Comparison of ENCODE assay signal across 8 cellular contexts in genomic region chr20:3174442-3175263, GRCh38. TPM values are rescaled to one million over a fixed set of nuclear protein-coding genes. Genes with fewer than 3 reads are reported as not detected.
DNase-seq lines count a peak whose midpoint lies in the region; ATAC-seq, FAIRE-seq and TF ChIP-seq lines count a peak whose summit lies in the region.

No MANE protein-coding gene starts in this region.

- TF ChIP-seq EP300 in GM12878 (IDR thresholded peaks at IDR 0.05; ENCODE audit: borderline replicate concordance in 1 of 2, control insufficient read depth in 1 of 2, low read depth in 2 of 2, low read length in 2 of 2): no peak

- CTCF ChIA-PET in AG04450 (lab: Charles Lee) (no interaction called here), GM12878 (lab: Yijun Ruan, JAX) (no interaction called here)

- peaks cover 3% of the 10 kb centered on the region; the same call in 1 of the 2 replicates for H3K9me3 ChIP-seq in AG04450 (ENCODE audit: control insufficient read depth, insufficient read depth, low read length)
- H3K9me3 ChIP-seq in HUES48 (ENCODE audit: control insufficient read depth, insufficient read depth, low read length): no peaks in the 10 kb centered on the region
- H3K9me3 ChIP-seq in GM12878 (replicated peaks; ENCODE audit: control insufficient read depth, insufficient read depth, low read length): no peaks in the 10 kb centered on the region
- no peaks in the 10 kb centered on the region for H3K9me3 ChIP-seq in lower lobe of right lung
- H3K9me3 ChIP-seq in uterus: no peaks in the 10 kb centered on the region

- H3K4me3 ChIP-seq in AG04450 (ENCODE audit: low read depth, low read length) (peak overlapping the region; percentile 76), HUES48 (ENCODE audit: low read depth, low read length) (peak overlapping the region; percentile 94), GM12878 (no peak overlapping the region; the same call in 1 of the 2 replicates), lower lobe of right lung (peak overlapping the region; percentile 92), uterus (peak overlapping the region; percentile 65 to 83)

- H3K36me3 ChIP-seq in HUES48 (ENCODE audit: control insufficient read depth, insufficient read depth, low read length): no peaks in the 10 kb centered on the region
- no peaks in the 10 kb centered on the region for H3K36me3 ChIP-seq in GM12878 (ENCODE audit: control insufficient read depth in 2 of 2, insufficient read depth in 2 of 2, low read length in 1 of 2)
- no peaks in the 10 kb centered on the region for H3K36me3 ChIP-seq in lower lobe of right lung
- no peaks in the 10 kb centered on the region for H3K36me3 ChIP-seq in uterus

- no peak for ATAC-seq in GM12878
- ATAC-seq in lower lobe of right lung: no peak

- DNase-seq in AG04450 (ENCODE audit: low read depth, low spot score) (no peak), GM12878 (ENCODE audit: low read depth, low spot score) (no peak), lower lobe of right lung (no peak), uterus (no peak), AG08396 (ENCODE audit: low spot score) (no peak), DMS 273 (lab: John Stamatoyannopoulos, UW; ENCODE audit: unreplicated experiment) (no peak), HuH-7.5 (ENCODE audit: low spot score) (no peak)

- peak overlapping the region; percentile 90; the same call in 1 of the 2 replicates for H2AFZ ChIP-seq in GM12878 (ENCODE audit: control insufficient read depth, low read depth, low read length)

- no peak for TF ChIP-seq CTCF in AG04450 (IDR thresholded peaks at IDR 0.05; ENCODE audit: low read depth, low read length)
- TF ChIP-seq CTCF in GM12878 (IDR thresholded peaks at IDR 0.05 in 2 of 3, conservative IDR thresholded peaks at IDR 0.05 in 1 of 3; ENCODE audit: control insufficient read depth in 2 of 3, extremely low read depth in 1 of 3, insufficient read depth in 1 of 3, low read depth in 3 of 3, low read length in 3 of 3): no peak
- no peak for TF ChIP-seq CTCF in lower lobe of right lung (IDR thresholded peaks at IDR 0.05)
- no peak for TF ChIP-seq CTCF in uterus (IDR thresholded peaks at IDR 0.05)

- SMC1A ChIA-PET in GM12878 (lab: Charles Lee; ENCODE audit: uncharacterized antibody, unreplicated experiment): no interaction called here

- FAIRE-seq in GM12878 (lab: Jason Lieb, UNC): no peak

- H3K4me2 ChIP-seq in GM12878 (ENCODE audit: control insufficient read depth, insufficient read depth): peak overlapping the region; percentile 97

- RAD21 ChIA-PET in GM12878 (lab: Charles Lee; ENCODE audit: unreplicated experiment): no interaction called here

- in situ Hi-C loops in GM12878 (cut with MboI): no loop called here

- TF ChIP-seq RAD21 in GM12878 (IDR thresholded peaks at IDR 0.05; ENCODE audit: insufficient read depth, low read depth, low read length): no peak

- H3K9ac ChIP-seq in HUES48 (ENCODE audit: low read depth, low read length) (peak overlapping the region; percentile 76), GM12878 (ENCODE audit: control insufficient read depth, insufficient read depth, low read length) (no peak overlapping the region)

- no peaks in the 10 kb centered on the region for H3K79me2 ChIP-seq in GM12878 (ENCODE audit: control insufficient read depth, insufficient read depth, low read length)

- BruUV-seq in GM12878 (replicated peaks; lab: Mats Ljungman, UMichigan): TSS peak; percentile 38

- H3K27me3 ChIP-seq in AG04450 (ENCODE audit: control insufficient read depth, insufficient read depth, low read length) (peaks cover 23% of the 10 kb centered on the region), HUES48 (ENCODE audit: control insufficient read depth, insufficient read depth, low read length) (no peaks in the 10 kb centered on the region; the same call in 1 of the 2 replicates), GM12878 (replicated peaks in 1 of 2; ENCODE audit: control insufficient read depth in 2 of 2, insufficient read depth in 2 of 2, low read length in 1 of 2) (peaks cover 4% of the 10 kb centered on the region in 2 experiments; a peak in 3 of 4 replicates), lower lobe of right lung (ENCODE audit: low read depth) (no peaks in the 10 kb centered on the region), uterus (no peaks in the 10 kb centered on the region)

- POLR2A ChIA-PET in AG04450 (lab: Yijun Ruan, JAX) (interaction anchor here (0.7 kb wide), 1 partner anchor 12 kb away, joined by 3 read pairs; no protein-coding TSS in a partner anchor), GM12878 (lab: Charles Lee) (no interaction called here)

- TF ChIP-seq POLR2A in GM12878 (IDR thresholded peaks at IDR 0.05; ENCODE audit: low read depth, low read length) (no peak), uterus (IDR thresholded peaks at IDR 0.05) (no peak)

- WGBS in GM12878 (ENCODE audit: insufficient coverage, insufficient replicate concordance, low lambda C conversion rate, missing lambda C conversion rate): 27% methylated on average over 13 of the region's 13 CpGs

- intact Hi-C loops in GM12878 (cut with micrococcal nuclease; ENCODE audit: unreplicated experiment): no loop called here
- intact Hi-C loops in lower lobe of right lung (cut with DNase I): no loop called here
- intact Hi-C loops in uterus (cut with DNase I; ENCODE audit: low total_unique reads): no loop called here

- no peaks in the 10 kb centered on the region for H4K20me1 ChIP-seq in GM12878 (ENCODE audit: control insufficient read depth, insufficient read depth)

- H3K27ac ChIP-seq in AG04450 (ENCODE audit: low read depth, low read length) (no peak overlapping the region), HUES48 (ENCODE audit: low read depth, low read length) (peak overlapping the region; percentile 93), GM12878 (ENCODE audit: control insufficient read depth, insufficient read depth) (no peak overlapping the region), lower lobe of right lung (peak overlapping the region; percentile 84), uterus (peak overlapping the region; percentile 58 to 87)

- peaks cover 28% of the 10 kb centered on the region for H3K4me1 ChIP-seq in HUES48 (ENCODE audit: control insufficient read depth, insufficient read depth, low read length)
- H3K4me1 ChIP-seq in GM12878 (ENCODE audit: control insufficient read depth, insufficient read depth, low read length): peaks cover 2% of the 10 kb centered on the region; the same call in 1 of the 2 replicates
- peaks cover 19% of the 10 kb centered on the region for H3K4me1 ChIP-seq in lower lobe of right lung
- H3K4me1 ChIP-seq in uterus: no peaks in the 10 kb centered on the region

RNA-seq across cellular contexts. Expression of gene LZTS3, which starts 1.3 kb away (rescaled TPM):
- 2.0 and 3.1 TPM in 2 replicates for polyA plus RNA-seq in AG04450 (2011; rRNA removed)
- 2.5 and 2.9 TPM in 2 replicates for polyA minus RNA-seq in AG04450 (2011; rRNA and poly(A)+ RNA removed)
- 4.6 and 5.1 TPM in 2 replicates for total RNA-seq in GM12878 (2013; cell fraction: nucleolus; rRNA removed)
- 0.33 and 0.56 TPM in 2 replicates for total RNA-seq in GM12878 (2014; rRNA removed)
- total RNA-seq in GM12878 (2014; rRNA removed; fragmentation: Illumina TruSeq; extraction: Trizol): 0.18 TPM in 2 replicates
- 0.44 and 0.48 TPM in 2 replicates for total RNA-seq in GM12878 (2021)
- polyA plus RNA-seq in GM12878 (2011; ENCODE audit: low read depth): 0.68 TPM
- polyA plus RNA-seq in GM12878 (2011; rRNA removed): 0.37 and 0.64 TPM in 2 replicates
- polyA plus RNA-seq in GM12878 (2011; cell fraction: cytosol; rRNA removed): 0.90 and 0.95 TPM in 2 replicates
- 3.2 and 3.5 TPM in 2 replicates for polyA plus RNA-seq in GM12878 (2011; cell fraction: nucleus; rRNA removed)
- polyA plus RNA-seq in GM12878 (2012): 1.4 and 1.7 TPM in 2 replicates
- polyA plus RNA-seq in GM12878 (2014; fragmentation: Illumina TruSeq; extraction: Trizol): 0.08 and 0.26 TPM in 2 replicates
- under 1 TPM; 0.03 to 0.04 TPM for polyA plus RNA-seq in GM12878 (2014; fragmentation: Nextera tagmentation; extraction: Ambion mirVana)
- polyA plus RNA-seq in GM12878 (2014; rRNA removed): 0.48 and 0.90 TPM in 2 replicates
- polyA plus RNA-seq in GM12878 (2016; fragmentation: Nextera tagmentation; extraction: Ambion mirVana): under 1 TPM; 0.08 to 0.11 TPM
- polyA minus RNA-seq in GM12878 (2011; rRNA and poly(A)+ RNA removed): 0.51 and 1.3 TPM in 2 replicates
- polyA minus RNA-seq in GM12878 (2011; cell fraction: cytosol; rRNA and poly(A)+ RNA removed): not detected in 2 replicates
- polyA minus RNA-seq in GM12878 (2011; cell fraction: nucleus; rRNA and poly(A)+ RNA removed): 0.36 and 0.67 TPM in 2 replicates
- 18.5 TPM for total RNA-seq in lower lobe of right lung
- total RNA-seq in uterus: 10 to 100 TPM in 2 of 4 donors, 1 to 10 TPM in 2; 3.6 to 13.1 (median 8.2) TPM

RNA-seq across cellular contexts. Expression of gene FASTKD5, which starts 15.0 kb away (rescaled TPM):
- polyA plus RNA-seq in AG04450 (2011; rRNA removed) (16.2 and 20.0 TPM in 2 replicates), GM12878 (2011; rRNA removed) (33.7 and 34.7 TPM in 2 replicates), GM12878 (2014; fragmentation: Illumina TruSeq; extraction: Trizol) (30.0 and 31.4 TPM in 2 replicates), GM12878 (2014; fragmentation: Nextera tagmentation; extraction: Ambion mirVana) (10 to 100 TPM; 23.3 to 38.5 TPM), GM12878 (2014; rRNA removed) (24.0 and 28.0 TPM in 2 replicates), GM12878 (2016; fragmentation: Nextera tagmentation; extraction: Ambion mirVana) (10 to 100 TPM; 39.0 to 41.0 TPM)
- 18.2 and 23.7 TPM in 2 replicates for polyA minus RNA-seq in AG04450 (2011; rRNA and poly(A)+ RNA removed)
- total RNA-seq in GM12878 (2013; cell fraction: nucleolus; rRNA removed): 28.4 and 29.8 TPM in 2 replicates
- total RNA-seq in GM12878 (2014; rRNA removed) (29.8 and 30.4 TPM in 2 replicates), GM12878 (2014; rRNA removed; fragmentation: Illumina TruSeq; extraction: Trizol) (27.0 and 30.0 TPM in 2 replicates), GM12878 (2021) (23.7 and 25.5 TPM in 2 replicates), lower lobe of right lung (16.4 TPM), uterus (10 to 100 TPM; 12.3 to 17.2 (median 12.7) TPM)
- 17.5 TPM for polyA plus RNA-seq in GM12878 (2011; ENCODE audit: low read depth)
- polyA plus RNA-seq in GM12878 (2011; cell fraction: cytosol; rRNA removed): 19.8 and 23.6 TPM in 2 replicates
- polyA plus RNA-seq in GM12878 (2011; cell fraction: nucleus; rRNA removed): 21.2 and 22.2 TPM in 2 replicates
- polyA plus RNA-seq in GM12878 (2012): 15.4 and 16.5 TPM in 2 replicates
- 32.0 and 33.2 TPM in 2 replicates for polyA minus RNA-seq in GM12878 (2011; rRNA and poly(A)+ RNA removed)
- 9.6 and 13.2 TPM in 2 replicates for polyA minus RNA-seq in GM12878 (2011; cell fraction: cytosol; rRNA and poly(A)+ RNA removed)
- polyA minus RNA-seq in GM12878 (2011; cell fraction: nucleus; rRNA and poly(A)+ RNA removed): 10.4 and 14.2 TPM in 2 replicates

RNA-seq across cellular contexts. Expression of gene UBOX5, which starts 15.0 kb away (rescaled TPM):
- polyA plus RNA-seq in AG04450 (2011; rRNA removed) (3.1 and 3.7 TPM in 2 replicates), GM12878 (2011; rRNA removed) (1.5 and 1.7 TPM in 2 replicates), GM12878 (2014; fragmentation: Illumina TruSeq; extraction: Trizol) (1.8 and 2.7 TPM in 2 replicates), GM12878 (2014; fragmentation: Nextera tagmentation; extraction: Ambion mirVana) (under 1 TPM; 0.37 to 0.47 TPM), GM12878 (2014; rRNA removed) (2.6 and 2.8 TPM in 2 replicates), GM12878 (2016; fragmentation: Nextera tagmentation; extraction: Ambion mirVana) (1 to 10 TPM; 4.2 to 4.8 TPM)
- polyA minus RNA-seq in AG04450 (2011; rRNA and poly(A)+ RNA removed): 4.7 and 6.4 TPM in 2 replicates
- 4.8 and 5.0 TPM in 2 replicates for total RNA-seq in GM12878 (2013; cell fraction: nucleolus; rRNA removed)
- total RNA-seq in GM12878 (2014; rRNA removed) (3.9 and 4.0 TPM in 2 replicates), GM12878 (2014; rRNA removed; fragmentation: Illumina TruSeq; extraction: Trizol) (1.9 and 2.0 TPM in 2 replicates), GM12878 (2021) (4.4 and 5.5 TPM in 2 replicates), lower lobe of right lung (5.8 TPM), uterus (10 to 100 TPM in 2 of 4 donors, 1 to 10 TPM in 2; 2.6 to 14.1 (median 8.5) TPM)
- polyA plus RNA-seq in GM12878 (2011; ENCODE audit: low read depth): 1.8 TPM
- polyA plus RNA-seq in GM12878 (2011; cell fraction: cytosol; rRNA removed): 2.2 and 2.4 TPM in 2 replicates
- 2.1 and 2.3 TPM in 2 replicates for polyA plus RNA-seq in GM12878 (2011; cell fraction: nucleus; rRNA removed)
- 3.0 and 4.2 TPM in 2 replicates for polyA plus RNA-seq in GM12878 (2012)
- 2.8 and 3.3 TPM in 2 replicates for polyA minus RNA-seq in GM12878 (2011; rRNA and poly(A)+ RNA removed)
- 1.1 and 1.9 TPM in 2 replicates for polyA minus RNA-seq in GM12878 (2011; cell fraction: cytosol; rRNA and poly(A)+ RNA removed)
- 0.97 and 1.4 TPM in 2 replicates for polyA minus RNA-seq in GM12878 (2011; cell fraction: nucleus; rRNA and poly(A)+ RNA removed)

RNA-seq across cellular contexts. Expression of gene DDRGK1, which starts 29.8 kb away (rescaled TPM):
- polyA plus RNA-seq in AG04450 (2011; rRNA removed) (22.8 and 24.7 TPM in 2 replicates), GM12878 (2011; rRNA removed) (27.8 and 40.7 TPM in 2 replicates), GM12878 (2014; fragmentation: Illumina TruSeq; extraction: Trizol) (9.5 and 21.0 TPM in 2 replicates), GM12878 (2014; fragmentation: Nextera tagmentation; extraction: Ambion mirVana) (1 to 10 TPM; 4.0 to 8.9 TPM), GM12878 (2014; rRNA removed) (40.8 and 45.0 TPM in 2 replicates), GM12878 (2016; fragmentation: Nextera tagmentation; extraction: Ambion mirVana) (10 to 100 TPM; 42.0 to 49.5 TPM)
- 13.5 and 14.5 TPM in 2 replicates for polyA minus RNA-seq in AG04450 (2011; rRNA and poly(A)+ RNA removed)
- total RNA-seq in GM12878 (2013; cell fraction: nucleolus; rRNA removed): 81.6 and 86.8 TPM in 2 replicates
- total RNA-seq in GM12878 (2014; rRNA removed) (38.7 and 41.1 TPM in 2 replicates), GM12878 (2014; rRNA removed; fragmentation: Illumina TruSeq; extraction: Trizol) (28.3 and 31.2 TPM in 2 replicates), GM12878 (2021) (40.2 and 55.2 TPM in 2 replicates), lower lobe of right lung (89.8 TPM), uterus (10 to 100 TPM; 37.7 to 74.9 (median 40.1) TPM)
- polyA plus RNA-seq in GM12878 (2011; ENCODE audit: low read depth): 25.0 TPM
- 40.9 and 41.6 TPM in 2 replicates for polyA plus RNA-seq in GM12878 (2011; cell fraction: cytosol; rRNA removed)
- 77.0 and 80.1 TPM in 2 replicates for polyA plus RNA-seq in GM12878 (2011; cell fraction: nucleus; rRNA removed)
- 34.0 and 39.2 TPM in 2 replicates for polyA plus RNA-seq in GM12878 (2012)
- polyA minus RNA-seq in GM12878 (2011; rRNA and poly(A)+ RNA removed): 14.2 and 17.7 TPM in 2 replicates
- 10.0 and 19.3 TPM in 2 replicates for polyA minus RNA-seq in GM12878 (2011; cell fraction: cytosol; rRNA and poly(A)+ RNA removed)
- 10.9 and 14.4 TPM in 2 replicates for polyA minus RNA-seq in GM12878 (2011; cell fraction: nucleus; rRNA and poly(A)+ RNA removed)

RNA-seq across cellular contexts. Expression of gene ITPA, which starts 34.6 kb away (rescaled TPM):
- 25.2 and 29.8 TPM in 2 replicates for polyA plus RNA-seq in AG04450 (2011; rRNA removed)
- 8.0 and 12.4 TPM in 2 replicates for polyA minus RNA-seq in AG04450 (2011; rRNA and poly(A)+ RNA removed)
- 19.1 and 22.1 TPM in 2 replicates for total RNA-seq in GM12878 (2013; cell fraction: nucleolus; rRNA removed)
- total RNA-seq in GM12878 (2014; rRNA removed): 79.8 and 91.8 TPM in 2 replicates
- 46.5 and 48.4 TPM in 2 replicates for total RNA-seq in GM12878 (2014; rRNA removed; fragmentation: Illumina TruSeq; extraction: Trizol)
- total RNA-seq in GM12878 (2021): 78.7 and 86.1 TPM in 2 replicates
- 25.0 TPM for polyA plus RNA-seq in GM12878 (2011; ENCODE audit: low read depth)
- 29.1 and 38.5 TPM in 2 replicates for polyA plus RNA-seq in GM12878 (2011; rRNA removed)
- 54.5 and 77.0 TPM in 2 replicates for polyA plus RNA-seq in GM12878 (2011; cell fraction: cytosol; rRNA removed)
- polyA plus RNA-seq in GM12878 (2011; cell fraction: nucleus; rRNA removed): 44.6 and 49.7 TPM in 2 replicates
- 43.1 and 47.7 TPM in 2 replicates for polyA plus RNA-seq in GM12878 (2012)
- 30.8 and 44.4 TPM in 2 replicates for polyA plus RNA-seq in GM12878 (2014; fragmentation: Illumina TruSeq; extraction: Trizol)
- polyA plus RNA-seq in GM12878 (2014; fragmentation: Nextera tagmentation; extraction: Ambion mirVana): 10 to 100 TPM in 1 of 2 experiments, 1 to 10 TPM in 1; 5.5 to 30.2 TPM
- polyA plus RNA-seq in GM12878 (2014; rRNA removed): 91.2 and 103 TPM in 2 replicates
- polyA plus RNA-seq in GM12878 (2016; fragmentation: Nextera tagmentation; extraction: Ambion mirVana): 100 to 1,000 TPM; 112 to 124 TPM
- 8.0 and 22.7 TPM in 2 replicates for polyA minus RNA-seq in GM12878 (2011; rRNA and poly(A)+ RNA removed)
- polyA minus RNA-seq in GM12878 (2011; cell fraction: cytosol; rRNA and poly(A)+ RNA removed): 6.1 and 6.5 TPM in 2 replicates
- polyA minus RNA-seq in GM12878 (2011; cell fraction: nucleus; rRNA and poly(A)+ RNA removed): 3.1 and 7.1 TPM in 2 replicates
- total RNA-seq in lower lobe of right lung: 40.9 TPM
- 10 to 100 TPM in 3 of 4 donors, 1 to 10 TPM in 1; 6.9 to 25.0 (median 21.8) TPM for total RNA-seq in uterus

Comparison
In these comparisons a context has a peak if more than half of its experiments do, and no peak if none do; other contexts are left out.
1. H3K27ac ChIP-seq: peak in HUES48 (single experiment), lower lobe of right lung (single experiment) and uterus (2 of 2); none in AG04450 (single experiment) and GM12878 (single experiment).